ENCODE assay signal across 11 cellular contexts in genomic region chr14:24634158-24634557, GRCh38. TPM values are rescaled to one million over a fixed set of nuclear protein-coding genes. Genes with fewer than 3 reads are reported as not detected.
DNase-seq lines count a peak whose midpoint lies in the region; ATAC-seq, FAIRE-seq and TF ChIP-seq lines count a peak whose summit lies in the region.
"Had no signal": no experiment of that assay in that cellular context is flagged by ENCODE, and none has a peak within 500 bp of the region (broad histone marks: within the 10 kb centered on the region; RNA-seq: fewer than 3 reads in every experiment).

GZMB (minus strand) TSS chr14:24634190; CDS start chr14:24634160, 30 bp downstream.

- peak within 1 kb of the TSS; percentile 93 for H3K4me3 Mint-ChIP-seq in activated CD8-positive, alpha-beta T cell treated with anti-CD3 and anti-CD28 coated beads for 36 hours

- peaks cover 2% of the 10 kb centered on the region for H3K9me3 Mint-ChIP-seq in activated CD8-positive, alpha-beta T cell treated with anti-CD3 and anti-CD28 coated beads for 36 hours

- H4K20me1 ChIP-seq in MM.1S (ENCODE audit: insufficient read depth, low read length), result no peaks in the 10 kb centered on the region

- H3K36me3 Mint-ChIP-seq in activated CD8-positive, alpha-beta T cell treated with anti-CD3 and anti-CD28 coated beads for 36 hours (ENCODE audit: low read depth), result peaks cover 48% of the 10 kb centered on the region

- no peak within 1 kb of the TSS for H3K4me2 ChIP-seq in MM.1S (ENCODE audit: low read depth, low read length)

- H3F3A ChIP-seq in MM.1S (ENCODE audit: insufficient read depth, low read length), result no peaks in the 10 kb centered on the region

- POLR2A ChIA-PET in activated CD8-positive, alpha-beta T cell treated with anti-CD3 and anti-CD28 coated beads for 36 hours (lab: Charles Lee), result interaction anchor here (1.1 to 2.7 kb wide), 6 partner anchors 28 to 45 kb away, joined by 4 to 18 read pairs (median 6); no protein-coding TSS in a partner anchor

- DNase-seq in GM13977 (ENCODE audit: low spot score) (no peak), bronchial epithelial cell (ENCODE audit: low read depth) (peak; percentile 23), MM.1S (no peak), globus pallidus (ENCODE audit: low spot score) (no peak), HK-2 (ENCODE audit: unreplicated experiment) (no peak)
- peak; percentile 98 for DNase-seq in activated CD8-positive, alpha-beta T cell treated with anti-CD3 and anti-CD28 coated beads for 36 hours
- peak; percentile 44 for DNase-seq in stimulated activated CD8-positive, alpha-beta memory T cell treated with anti-CD3 and anti-CD28 coated beads, Interleukin-12 subunit alpha, Interleukin-12 subunit beta, amount 100 ng/mL, for 1 hour (ENCODE audit: low read depth)
- DNase-seq: NCI-H1417 treated with DMSO at 0.1 percent for 48 hours had no signal

- peak within 1 kb of the TSS; percentile 95 for H3K27ac Mint-ChIP-seq in activated CD8-positive, alpha-beta T cell treated with anti-CD3 and anti-CD28 coated beads for 36 hours

- H3K79me2 ChIP-seq in MM.1S (ENCODE audit: low read length), result no peaks in the 10 kb centered on the region

- CTCF ChIA-PET in activated CD8-positive, alpha-beta T cell treated with anti-CD3 and anti-CD28 coated beads for 36 hours (lab: Charles Lee), result interaction anchor here (0.7 to 4.0 kb wide), 7 partner anchors 21 to 58 kb away, joined by 3 to 20 read pairs (median 5); partner anchors contain the start of gene GZMH

- H3K4me1 Mint-ChIP-seq in activated CD8-positive, alpha-beta T cell treated with anti-CD3 and anti-CD28 coated beads for 36 hours (ENCODE audit: low read depth), result peaks cover 50% of the 10 kb centered on the region

- no peak within 1 kb of the TSS for H3K9ac ChIP-seq in MM.1S (ENCODE audit: low read length)

- intact Hi-C loops in activated CD8-positive, alpha-beta T cell treated with anti-CD3 and anti-CD28 coated beads for 36 hours (cut with micrococcal nuclease), result loop anchor here (1.0 to 5.0 kb wide), 3 partner anchors 31 to 58 kb away; no protein-coding TSS in a partner anchor

- peak; percentile 20 for TF ChIP-seq CTCF in GM13977 (IDR thresholded peaks at IDR 0.05; ENCODE audit: extremely low read depth, insufficient read depth, missing control alignments)
- peak; percentile 43 for TF ChIP-seq CTCF in activated CD8-positive, alpha-beta T cell treated with anti-CD3 and anti-CD28 coated beads for 36 hours (IDR thresholded peaks at IDR 0.05)
- no peak for TF ChIP-seq CTCF in bronchial epithelial cell (IDR thresholded peaks at IDR 0.05; ENCODE audit: insufficient read depth, low read length, severe bottlenecking)
- TF ChIP-seq CTCF in MM.1S (IDR thresholded peaks at IDR 0.05; ENCODE audit: low read length), result no peak

- no peaks in the 10 kb centered on the region for H3K4me1 ChIP-seq in MM.1S (ENCODE audit: low read length)

- in situ Hi-C loops in GM13977 (cut with MboI; ENCODE audit: low pct_unique_long_range_greater_than_20kb, low sequenced_read_pairs, unreplicated experiment), result no loop called here

- H3K4me3 ChIP-seq in bronchial epithelial cell (ENCODE audit: low read depth, low read length) (no peak within 1 kb of the TSS), MM.1S (ENCODE audit: low read length) (no peak within 1 kb of the TSS)
- H3K4me3 ChIP-seq: thoracic aorta had no signal

- H3K36me3 ChIP-seq in bronchial epithelial cell (ENCODE audit: control insufficient read depth, insufficient read depth, low read length), result no peaks in the 10 kb centered on the region
- no peaks in the 10 kb centered on the region for H3K36me3 ChIP-seq in MM.1S (replicated peaks; ENCODE audit: insufficient read depth, low read length)
- H3K36me3 ChIP-seq: thoracic aorta had no signal

- H3K27ac ChIP-seq in MM.1S (ENCODE audit: low read length), result no peak within 1 kb of the TSS
- H3K27ac ChIP-seq: epithelial cell of prostate, thoracic aorta had no signal

- H3K27me3 ChIP-seq in bronchial epithelial cell (ENCODE audit: control insufficient read depth, insufficient read depth, low read length) (no peaks in the 10 kb centered on the region), MM.1S (replicated peaks; ENCODE audit: insufficient read depth, low read length) (no peaks in the 10 kb centered on the region)

- H3K9me2 ChIP-seq in MM.1S (replicated peaks; ENCODE audit: insufficient read depth, low read length), result no peaks in the 10 kb centered on the region

- no peaks in the 10 kb centered on the region for H3K9me3 ChIP-seq in MM.1S (replicated peaks; ENCODE audit: insufficient read depth, low read length)
- H3K9me3 ChIP-seq: thoracic aorta had no signal

- peak; percentile 92 for ATAC-seq in activated CD8-positive, alpha-beta T cell treated with anti-CD3 and anti-CD28 coated beads for 36 hours
- no peak for ATAC-seq in GM18519 (IDR thresholded peaks at IDR 0.05; ENCODE audit: low FRiP score, unreplicated experiment)

- H2AFZ ChIP-seq in MM.1S (ENCODE audit: low read length), result no peak within 1 kb of the TSS

- peaks cover 2% of the 10 kb centered on the region for H3K27me3 Mint-ChIP-seq in activated CD8-positive, alpha-beta T cell treated with anti-CD3 and anti-CD28 coated beads for 36 hours

- FAIRE-seq in bronchial epithelial cell (lab: Jason Lieb, UNC), result no peak

RNA-seq across cellular contexts. Expression of gene GZMB, which starts in this region (rescaled TPM):
- total RNA-seq in activated CD8-positive, alpha-beta T cell treated with anti-CD3 and anti-CD28 coated beads for 36 hours, result 1,000 to 10,000 TPM; 1,751 to 1,779 TPM
- not detected in 2 replicates for total RNA-seq in bronchial epithelial cell

Comparison
In these comparisons a context has a peak if more than half of its experiments do, and no peak if none do; other contexts are left out.
1. RNA of gene GZMB (total RNA-seq): 1,751 to 1,779 TPM in activated CD8-positive, alpha-beta T cell treated with anti-CD3 and anti-CD28 coated beads for 36 hours; not detected in bronchial epithelial cell; every median in the first group is over 1,000 times any median in the second.
2. Peak in DNase-seq in bronchial epithelial cell; RNA of the gene not detected or under 1 TPM.
3. DNase-seq: peak in activated CD8-positive, alpha-beta T cell treated with anti-CD3 and anti-CD28 coated beads for 36 hours (single experiment) and stimulated activated CD8-positive, alpha-beta memory T cell treated with anti-CD3 and anti-CD28 coated beads, Interleukin-12 subunit alpha, Interleukin-12 subunit beta, amount 100 ng/mL, for 1 hour (single experiment); none in GM13977 (single experiment), MM.1S (single experiment), globus pallidus (single experiment) and HK-2 (single experiment).
4. CTCF ChIP-seq: peak in GM13977 (single experiment) and activated CD8-positive, alpha-beta T cell treated with anti-CD3 and anti-CD28 coated beads for 36 hours (single experiment); none in bronchial epithelial cell (single experiment) and MM.1S (single experiment).